In genomic region chr11:65590240-65590738, GRCh38 we compare ENCODE assay signal across 13 cellular contexts. TPM values are rescaled to one million over a fixed set of nuclear protein-coding genes. Genes with fewer than 3 reads are reported as not detected.
DNase-seq lines count a peak whose midpoint lies in the region; ATAC-seq and TF ChIP-seq lines count a peak whose summit lies in the region.
"Had no signal": no experiment of that assay in that cellular context is flagged by ENCODE, and none has a peak within 500 bp of the region (broad histone marks: within the 10 kb centered on the region; RNA-seq: fewer than 3 reads in every experiment).

No MANE protein-coding gene starts in this region.

- H3K79me2 ChIP-seq in Karpas-422 (ENCODE audit: low read length) = no peaks in the 10 kb centered on the region

- no peak overlapping the region for H3K4me2 ChIP-seq in Karpas-422 (ENCODE audit: low read depth, low read length, poor library complexity, severe bottlenecking)

- no peak overlapping the region for H3K9ac ChIP-seq in Karpas-422 (ENCODE audit: low read length)

- DNase-seq in AG04450 (ENCODE audit: low read depth, low spot score) = peak; percentile 57
- DNase-seq in DMS79 (lab: John Stamatoyannopoulos, UW) = peak; percentile 83
- peak; percentile 71 to 80 for DNase-seq in SHP77 (lab: John Stamatoyannopoulos, UW)
- peak; percentile 90 for DNase-seq in myocyte (ENCODE audit: low read depth)
- DNase-seq in Karpas-422 = no peak
- no peak for DNase-seq in cortex of kidney (lab: John Stamatoyannopoulos, UW)
- DNase-seq in activated CD4-positive, alpha-beta T cell treated with anti-CD3 and anti-CD28 coated beads, Interleukin-2, amount 50 U/mL, for 1 hour = no peak
- no peak for DNase-seq in aorta
- DNase-seq: activated CD4-positive, alpha-beta T cell treated with anti-CD3 and anti-CD28 coated beads for 4 hours; NCI-H1436 treated with DMSO at 0.1 percent for 48 hours; SIG-M5 had no signal

- no peaks in the 10 kb centered on the region for H3K9me2 ChIP-seq in Karpas-422 (replicated peaks; ENCODE audit: insufficient read depth, low read length)

- H3K36me3 ChIP-seq in Karpas-422 (ENCODE audit: insufficient read depth, low read length) (no peaks in the 10 kb centered on the region), aorta (ENCODE audit: control insufficient read depth in 1 of 2, insufficient read depth in 2 of 2, low read length in 1 of 2) (peaks cover 0 to 6% of the 10 kb centered on the region in 2 donors)

- H2AFZ ChIP-seq in Karpas-422 (ENCODE audit: low read length) = no peak overlapping the region

- WGBS in aorta, 2 donors = 50 to 52% methylated on average over 8 of the region's 8 CpGs

- H3K27ac ChIP-seq in AG04450 (ENCODE audit: low read depth, low read length) = no peak overlapping the region
- no peak overlapping the region for H3K27ac ChIP-seq in Karpas-422 (ENCODE audit: low read length)
- H3K27ac ChIP-seq in aorta (ENCODE audit: low read depth in 1 of 2, low read length in 2 of 2) = no peak overlapping the region
- H3K27ac ChIP-seq: HL-60 had no signal

- POLR2A ChIA-PET in AG04450 (lab: Yijun Ruan, JAX) = interaction anchor here (0.7 to 1.1 kb wide), 2 partner anchors 63 to 177 kb away, joined by 3 to 4 read pairs; no protein-coding TSS in a partner anchor

- H3K4me1 ChIP-seq in Karpas-422 (ENCODE audit: low read length) = peaks cover 30% of the 10 kb centered on the region
- H3K4me1 ChIP-seq in aorta (ENCODE audit: control insufficient read depth in 1 of 2, insufficient read depth in 2 of 2, low read length in 2 of 2) = peaks cover 0 to 2% of the 10 kb centered on the region in 2 donors

- no peak for ATAC-seq in aorta (ENCODE audit: low FRiP score)

- TF ChIP-seq CTCF in AG04450 (IDR thresholded peaks at IDR 0.05; ENCODE audit: low read depth, low read length) = no peak

- CTCF ChIA-PET in AG04450 (lab: Charles Lee) = interaction anchor here (1.0 to 1.5 kb wide), 3 partner anchors 12 to 50 kb away, joined by 3 to 5 read pairs (median 5); no protein-coding TSS in a partner anchor

- intact Hi-C loops in aorta (cut with DNase I) = loop anchor here in 1 of 2 donors (5.0 kb wide), 1 partner anchor 48 kb away; no protein-coding TSS in a partner anchor

- H3K27me3 ChIP-seq in AG04450 (ENCODE audit: control insufficient read depth, insufficient read depth, low read length) (no peaks in the 10 kb centered on the region), Karpas-422 (ENCODE audit: low read length) (no peaks in the 10 kb centered on the region), aorta (ENCODE audit: control insufficient read depth in 1 of 2, insufficient read depth in 2 of 2, low read length in 1 of 2) (no peaks in the 10 kb centered on the region)

- H3K4me3 ChIP-seq in AG04450 (ENCODE audit: low read depth, low read length) (no peak overlapping the region), Karpas-422 (ENCODE audit: low read length) (no peak overlapping the region), aorta (ENCODE audit: low read length in 2 of 2) (no peak overlapping the region)

- H4K20me1 ChIP-seq in Karpas-422 (ENCODE audit: insufficient read depth, low read depth, low read length) = no peaks in the 10 kb centered on the region

- no peaks in the 10 kb centered on the region for H3K9me3 ChIP-seq in AG04450 (ENCODE audit: control insufficient read depth, insufficient read depth, low read length)
- no peaks in the 10 kb centered on the region for H3K9me3 ChIP-seq in Karpas-422 (ENCODE audit: low read length)
- H3K9me3 ChIP-seq in aorta (ENCODE audit: control insufficient read depth, low read length) = no peaks in the 10 kb centered on the region

RNA-seq across cellular contexts. Expression of gene KCNK7, which starts 5.3 kb away (rescaled TPM):
- polyA plus RNA-seq in AG04450 (2011; rRNA removed) (0.17 TPM in 1 of 2 replicates, not detected in the other), aorta (1 to 10 TPM in 1 of 2 donors, not detected in 1; 7.3 TPM)
- not detected in 2 replicates for polyA minus RNA-seq in AG04450 (2011; rRNA and poly(A)+ RNA removed)
- total RNA-seq in myocyte (not detected in 2 replicates), aorta (1 to 10 TPM in 1 of 2 donors, under 1 TPM in 1; 0.93 to 1.3 TPM)
- 1.1 TPM for polyA plus RNA-seq in myocyte (2012)
- 0.25 and 0.48 TPM in 2 replicates for total RNA-seq in Karpas-422 (2014; rRNA removed; shearing (Covaris generic); ENCODE audit: low replicate concordance)
- polyA plus RNA-seq: CD8-positive, alpha-beta memory T cell had no signal

RNA-seq across cellular contexts. Expression of gene EHBP1L1, which starts 14.4 kb away (rescaled TPM):
- polyA plus RNA-seq in AG04450 (2011; rRNA removed) (11.3 and 15.2 TPM in 2 replicates), aorta (100 to 1,000 TPM in 1 of 2 donors, 10 to 100 TPM in 1; 53.2 to 316 TPM)
- 11.4 and 14.3 TPM in 2 replicates for polyA minus RNA-seq in AG04450 (2011; rRNA and poly(A)+ RNA removed)
- total RNA-seq in myocyte (591 and 791 TPM in 2 replicates), aorta (100 to 1,000 TPM; 235 to 266 TPM)
- 145 TPM for polyA plus RNA-seq in myocyte (2012)
- 19.9 and 75.1 TPM in 2 replicates for total RNA-seq in Karpas-422 (2014; rRNA removed; shearing (Covaris generic); ENCODE audit: low replicate concordance)

RNA-seq across cellular contexts. Expression of gene FAM89B, which starts 18.0 kb away (rescaled TPM):
- 28.8 and 40.8 TPM in 2 replicates for polyA plus RNA-seq in AG04450 (2011; rRNA removed)
- polyA minus RNA-seq in AG04450 (2011; rRNA and poly(A)+ RNA removed) = 16.5 and 25.0 TPM in 2 replicates
- 91.7 and 116 TPM in 2 replicates for total RNA-seq in myocyte
- 62.1 TPM for polyA plus RNA-seq in myocyte (2012)
- total RNA-seq in Karpas-422 (2014; rRNA removed; shearing (Covaris generic); ENCODE audit: low replicate concordance) = 14.2 and 21.9 TPM in 2 replicates
- 10 to 100 TPM; 49.5 to 64.3 TPM for total RNA-seq in aorta
- 10 to 100 TPM; 67.5 to 83.4 TPM for polyA plus RNA-seq in aorta

RNA-seq across cellular contexts. Expression of gene ZNRD2, which starts 20.0 kb away (rescaled TPM):
- 23.5 and 44.3 TPM in 2 replicates for polyA plus RNA-seq in AG04450 (2011; rRNA removed)
- polyA minus RNA-seq in AG04450 (2011; rRNA and poly(A)+ RNA removed) = 6.1 and 6.3 TPM in 2 replicates
- 41.4 and 42.4 TPM in 2 replicates for total RNA-seq in myocyte
- polyA plus RNA-seq in myocyte (2012) = 73.1 TPM
- 31.7 and 49.4 TPM in 2 replicates for total RNA-seq in Karpas-422 (2014; rRNA removed; shearing (Covaris generic); ENCODE audit: low replicate concordance)
- 10 to 100 TPM; 21.7 to 29.3 TPM for total RNA-seq in aorta
- 10 to 100 TPM; 37.1 to 42.5 TPM for polyA plus RNA-seq in aorta

RNA-seq across cellular contexts. Expression of gene MAP3K11, which starts 23.7 kb away (rescaled TPM):
- polyA plus RNA-seq in AG04450 (2011; rRNA removed) (12.6 and 17.1 TPM in 2 replicates), aorta (10 to 100 TPM; 34.2 to 78.8 TPM)
- 21.6 and 26.2 TPM in 2 replicates for polyA minus RNA-seq in AG04450 (2011; rRNA and poly(A)+ RNA removed)
- total RNA-seq in myocyte (30.9 and 32.7 TPM in 2 replicates), aorta (10 to 100 TPM; 51.3 to 87.9 TPM)
- polyA plus RNA-seq in myocyte (2012) = 34.9 TPM
- total RNA-seq in Karpas-422 (2014; rRNA removed; shearing (Covaris generic); ENCODE audit: low replicate concordance) = 11.8 and 28.0 TPM in 2 replicates

Comparison
In these comparisons a context has a peak if more than half of its experiments do, and no peak if none do; other contexts are left out.
1. DNase-seq: peak in AG04450 (single experiment), DMS79 (single experiment), SHP77 (2 of 2) and myocyte (single experiment); none in Karpas-422 (single experiment), cortex of kidney (single experiment), activated CD4-positive, alpha-beta T cell treated with anti-CD3 and anti-CD28 coated beads, Interleukin-2, amount 50 U/mL, for 1 hour (single experiment) and aorta (0 of 2).